In the genomic region with DNA sequence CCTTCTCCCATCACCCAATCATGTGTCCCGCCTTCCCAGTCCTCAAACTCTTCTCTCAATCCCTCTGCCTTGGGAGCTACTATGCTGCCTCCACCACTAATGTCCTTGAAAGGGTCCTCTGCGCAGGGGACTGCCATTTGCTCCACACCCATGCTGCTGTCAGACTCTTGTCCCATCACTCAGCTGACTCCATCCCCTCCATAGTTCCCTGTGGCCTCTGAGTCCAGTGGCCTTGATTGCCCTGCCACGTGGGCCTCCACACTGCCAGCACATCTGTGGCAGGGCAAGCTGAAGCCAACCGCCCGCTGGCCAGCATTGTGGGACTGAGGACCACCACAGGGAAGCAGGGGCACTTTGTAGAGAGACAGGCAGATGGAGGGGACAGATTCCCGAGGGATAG, we compare ENCODE assay signal across 1 cellular context.
A peak's percentile ranks its signal among the peaks of the same experiment; 100 is the strongest.
TF ChIP-seq lines count a peak whose summit lies in the region.

No MANE protein-coding gene starts in this region.

TF ChIP-seq in HepG2, 621 proteins besides CTCF, POLR2A, EP300 and RAD21:
- TF ChIP-seq TCF7 (IDR thresholded peaks at IDR 0.05; ENCODE audit: low read depth): no peak
- TF ChIP-seq RFXAP (CRISPR knock-in tag; IDR thresholded peaks at IDR 0.05; ENCODE audit: borderline replicate concordance): no peak
- TF ChIP-seq AKAP8 (CRISPR knock-in tag; IDR thresholded peaks at IDR 0.05): 0 out of 2 replicates have a peak, but pooled peaks have one; percentile 23
- TF ChIP-seq GATAD2A (CRISPR knock-in tag; IDR thresholded peaks at IDR 0.05): no peak
- 0 out of 2 replicates have a peak, but pooled peaks have one; percentile 54 for TF ChIP-seq PAF1 (CRISPR knock-in tag; IDR thresholded peaks at IDR 0.05)
- TF ChIP-seq, protein P1, sequence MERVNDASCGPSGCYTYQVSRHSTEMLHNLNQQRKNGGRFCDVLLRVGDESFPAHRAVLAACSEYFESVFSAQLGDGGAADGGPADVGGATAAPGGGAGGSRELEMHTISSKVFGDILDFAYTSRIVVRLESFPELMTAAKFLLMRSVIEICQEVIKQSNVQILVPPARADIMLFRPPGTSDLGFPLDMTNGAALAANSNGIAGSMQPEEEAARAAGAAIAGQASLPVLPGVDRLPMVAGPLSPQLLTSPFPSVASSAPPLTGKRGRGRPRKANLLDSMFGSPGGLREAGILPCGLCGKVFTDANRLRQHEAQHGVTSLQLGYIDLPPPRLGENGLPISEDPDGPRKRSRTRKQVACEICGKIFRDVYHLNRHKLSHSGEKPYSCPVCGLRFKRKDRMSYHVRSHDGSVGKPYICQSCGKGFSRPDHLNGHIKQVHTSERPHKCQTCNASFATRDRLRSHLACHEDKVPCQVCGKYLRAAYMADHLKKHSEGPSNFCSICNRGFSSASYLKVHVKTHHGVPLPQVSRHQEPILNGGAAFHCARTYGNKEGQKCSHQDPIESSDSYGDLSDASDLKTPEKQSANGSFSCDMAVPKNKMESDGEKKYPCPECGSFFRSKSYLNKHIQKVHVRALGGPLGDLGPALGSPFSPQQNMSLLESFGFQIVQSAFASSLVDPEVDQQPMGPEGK (CRISPR knock-in tag; IDR thresholded peaks at IDR 0.05): no peak
- TF ChIP-seq, protein P2, sequence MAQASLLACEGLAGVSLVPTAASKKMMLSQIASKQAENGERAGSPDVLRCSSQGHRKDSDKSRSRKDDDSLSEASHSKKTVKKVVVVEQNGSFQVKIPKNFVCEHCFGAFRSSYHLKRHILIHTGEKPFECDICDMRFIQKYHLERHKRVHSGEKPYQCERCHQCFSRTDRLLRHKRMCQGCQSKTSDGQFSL (CRISPR knock-in tag; IDR thresholded peaks at IDR 0.05): no peak
- peak; percentile 31; the same call in 1 of the 2 replicates for TF ChIP-seq KDM2A (CRISPR knock-in tag; IDR thresholded peaks at IDR 0.05; ENCODE audit: borderline replicate concordance, low read depth)
- TF ChIP-seq, protein P3, sequence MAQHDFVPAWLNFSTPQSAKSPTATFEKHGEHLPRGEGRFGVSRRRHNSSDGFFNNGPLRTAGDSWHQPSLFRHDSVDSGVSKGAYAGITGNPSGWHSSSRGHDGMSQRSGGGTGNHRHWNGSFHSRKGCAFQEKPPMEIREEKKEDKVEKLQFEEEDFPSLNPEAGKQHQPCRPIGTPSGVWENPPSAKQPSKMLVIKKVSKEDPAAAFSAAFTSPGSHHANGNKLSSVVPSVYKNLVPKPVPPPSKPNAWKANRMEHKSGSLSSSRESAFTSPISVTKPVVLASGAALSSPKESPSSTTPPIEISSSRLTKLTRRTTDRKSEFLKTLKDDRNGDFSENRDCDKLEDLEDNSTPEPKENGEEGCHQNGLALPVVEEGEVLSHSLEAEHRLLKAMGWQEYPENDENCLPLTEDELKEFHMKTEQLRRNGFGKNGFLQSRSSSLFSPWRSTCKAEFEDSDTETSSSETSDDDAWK (CRISPR knock-in tag; IDR thresholded peaks at IDR 0.05): no peak
- peak; percentile 47 for TF ChIP-seq AGO2 (optimal IDR thresholded peaks at IDR 0.05; ENCODE audit: low read depth, low read length)
- TF ChIP-seq, protein P4, sequence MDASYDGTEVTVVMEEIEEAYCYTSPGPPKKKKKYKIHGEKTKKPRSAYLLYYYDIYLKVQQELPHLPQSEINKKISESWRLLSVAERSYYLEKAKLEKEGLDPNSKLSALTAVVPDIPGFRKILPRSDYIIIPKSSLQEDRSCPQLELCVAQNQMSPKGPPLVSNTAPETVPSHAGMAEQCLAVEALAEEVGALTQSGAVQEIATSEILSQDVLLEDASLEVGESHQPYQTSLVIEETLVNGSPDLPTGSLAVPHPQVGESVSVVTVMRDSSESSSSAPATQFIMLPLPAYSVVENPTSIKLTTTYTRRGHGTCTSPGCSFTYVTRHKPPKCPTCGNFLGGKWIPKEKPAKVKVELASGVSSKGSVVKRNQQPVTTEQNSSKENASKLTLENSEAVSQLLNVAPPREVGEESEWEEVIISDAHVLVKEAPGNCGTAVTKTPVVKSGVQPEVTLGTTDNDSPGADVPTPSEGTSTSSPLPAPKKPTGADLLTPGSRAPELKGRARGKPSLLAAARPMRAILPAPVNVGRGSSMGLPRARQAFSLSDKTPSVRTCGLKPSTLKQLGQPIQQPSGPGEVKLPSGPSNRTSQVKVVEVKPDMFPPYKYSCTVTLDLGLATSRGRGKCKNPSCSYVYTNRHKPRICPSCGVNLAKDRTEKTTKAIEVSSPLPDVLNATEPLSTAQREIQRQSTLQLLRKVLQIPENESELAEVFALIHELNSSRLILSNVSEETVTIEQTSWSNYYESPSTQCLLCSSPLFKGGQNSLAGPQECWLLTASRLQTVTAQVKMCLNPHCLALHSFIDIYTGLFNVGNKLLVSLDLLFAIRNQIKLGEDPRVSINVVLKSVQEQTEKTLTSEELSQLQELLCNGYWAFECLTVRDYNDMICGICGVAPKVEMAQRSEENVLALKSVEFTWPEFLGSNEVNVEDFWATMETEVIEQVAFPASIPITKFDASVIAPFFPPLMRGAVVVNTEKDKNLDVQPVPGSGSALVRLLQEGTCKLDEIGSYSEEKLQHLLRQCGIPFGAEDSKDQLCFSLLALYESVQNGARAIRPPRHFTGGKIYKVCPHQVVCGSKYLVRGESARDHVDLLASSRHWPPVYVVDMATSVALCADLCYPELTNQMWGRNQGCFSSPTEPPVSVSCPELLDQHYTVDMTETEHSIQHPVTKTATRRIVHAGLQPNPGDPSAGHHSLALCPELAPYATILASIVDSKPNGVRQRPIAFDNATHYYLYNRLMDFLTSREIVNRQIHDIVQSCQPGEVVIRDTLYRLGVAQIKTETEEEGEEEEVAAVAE (CRISPR knock-in tag; IDR thresholded peaks at IDR 0.05; ENCODE audit: borderline replicate concordance): no peak
- TF ChIP-seq ZSCAN31 (CRISPR knock-in tag; IDR thresholded peaks at IDR 0.05; ENCODE audit: low read depth): no peak
- peak; percentile 78 for TF ChIP-seq AGO1 (IDR thresholded peaks at IDR 0.05; ENCODE audit: low read depth, low read length, poor library complexity, severe bottlenecking)
- TF ChIP-seq HOXA7 (CRISPR knock-in tag; IDR thresholded peaks at IDR 0.05): no peak
- TF ChIP-seq HDAC1 (CRISPR knock-in tag; IDR thresholded peaks at IDR 0.05): no peak
